ENCODE assay signal across 11 cellular contexts in the genomic region with DNA sequence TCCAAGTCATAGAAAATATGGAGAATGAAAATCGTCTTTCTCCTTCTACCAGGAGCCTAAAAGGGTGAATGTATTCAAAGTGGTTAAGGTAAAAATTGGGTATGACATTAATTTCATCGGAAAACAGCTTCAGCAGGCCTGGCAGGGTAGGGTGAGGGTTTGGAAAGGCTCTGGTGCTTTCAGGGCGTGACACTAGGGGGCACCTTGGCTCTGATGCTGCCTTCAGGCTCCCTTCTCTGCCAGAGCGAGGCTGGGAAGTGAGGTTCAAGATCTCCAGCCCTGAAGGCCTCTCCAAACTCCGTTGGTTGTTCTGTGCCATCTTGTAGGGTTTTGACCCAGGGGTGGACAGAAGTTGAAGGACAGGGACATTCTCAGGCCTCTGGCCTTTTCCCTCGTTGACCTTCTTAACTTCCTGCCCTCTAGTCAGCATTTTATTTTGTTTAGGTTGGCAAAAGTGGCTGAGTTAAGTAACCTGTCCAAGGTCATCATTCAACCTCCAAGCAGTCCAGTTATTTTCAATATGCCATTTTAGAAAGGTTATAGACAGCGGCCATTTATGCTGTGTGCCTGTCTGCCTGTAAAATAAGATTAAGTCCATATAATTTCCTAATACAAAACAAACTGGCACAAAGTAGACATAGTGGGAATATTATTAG. TPM values are rescaled to one million over a fixed set of nuclear protein-coding genes. Genes with fewer than 3 reads are reported as not detected.
DNase-seq lines count a peak whose midpoint lies in the region; ATAC-seq and TF ChIP-seq lines count a peak whose summit lies in the region.
"Had no signal": no experiment of that assay in that cellular context is flagged by ENCODE, and none has a peak within 500 bp of the region (broad histone marks: within the 10 kb centered on the region; RNA-seq: fewer than 3 reads in every experiment).

No MANE protein-coding gene starts in this region.

- H3K27me3 ChIP-seq in foreskin keratinocyte, result no peaks in the 10 kb centered on the region
- H3K27me3 ChIP-seq: thyroid gland had no signal

- H3K4me1 ChIP-seq in foreskin keratinocyte, result peaks cover 42% of the 10 kb centered on the region
- H3K4me1 ChIP-seq: thyroid gland had no signal

- peak; percentile 38 for DNase-seq in RPMI7951 (ENCODE audit: low read depth)
- DNase-seq in foreskin keratinocyte, result no peak
- DNase-seq in NCI-H1417 treated with DMSO at 0.1 percent for 48 hours (lab: John Stamatoyannopoulos, UW), result no peak
- DNase-seq: Right ventricle myocardium superior, thyroid gland had no signal

- no peak overlapping the region for H3K4me3 ChIP-seq in GM12875 (ENCODE audit: low read depth, low read length)
- H3K4me3 ChIP-seq: skin epidermis, thyroid gland had no signal

- ATAC-seq in foreskin keratinocyte, result no peak
- no peak for ATAC-seq in HG02623 (IDR thresholded peaks at IDR 0.05; ENCODE audit: unreplicated experiment)
- no peak for ATAC-seq in GM18873 (IDR thresholded peaks at IDR 0.05; ENCODE audit: low FRiP score, unreplicated experiment)
- no peak for ATAC-seq in GM21619 (IDR thresholded peaks at IDR 0.05; ENCODE audit: unreplicated experiment)

- TF ChIP-seq CTCF in C4-2B (conservative IDR thresholded peaks at IDR 0.05) (peak; percentile 29), GM12875 (IDR thresholded peaks at IDR 0.05; ENCODE audit: borderline replicate concordance, insufficient read depth, low read depth, low read length) (peak; percentile 67), foreskin keratinocyte (conservative IDR thresholded peaks at IDR 0.05) (peak; percentile 65)

- no peak overlapping the region for H3K27ac ChIP-seq in C4-2B
- H3K27ac ChIP-seq in foreskin keratinocyte, result no peak overlapping the region
- H3K27ac ChIP-seq: skin epidermis, thyroid gland had no signal

RNA-seq across cellular contexts. Expression of gene EML6, which starts 40.3 kb away (rescaled TPM):
- total RNA-seq in RPMI7951 (2014; rRNA removed; shearing (Covaris generic)), result 0.72 and 2.1 TPM in 2 replicates
- 0.61 and 0.63 TPM in 2 replicates for total RNA-seq in foreskin keratinocyte
- 0.16 and 0.36 TPM in 2 replicates for polyA plus RNA-seq in foreskin keratinocyte
